Comparison of ENCODE assay signal across 1 cellular context in the genomic region with DNA sequence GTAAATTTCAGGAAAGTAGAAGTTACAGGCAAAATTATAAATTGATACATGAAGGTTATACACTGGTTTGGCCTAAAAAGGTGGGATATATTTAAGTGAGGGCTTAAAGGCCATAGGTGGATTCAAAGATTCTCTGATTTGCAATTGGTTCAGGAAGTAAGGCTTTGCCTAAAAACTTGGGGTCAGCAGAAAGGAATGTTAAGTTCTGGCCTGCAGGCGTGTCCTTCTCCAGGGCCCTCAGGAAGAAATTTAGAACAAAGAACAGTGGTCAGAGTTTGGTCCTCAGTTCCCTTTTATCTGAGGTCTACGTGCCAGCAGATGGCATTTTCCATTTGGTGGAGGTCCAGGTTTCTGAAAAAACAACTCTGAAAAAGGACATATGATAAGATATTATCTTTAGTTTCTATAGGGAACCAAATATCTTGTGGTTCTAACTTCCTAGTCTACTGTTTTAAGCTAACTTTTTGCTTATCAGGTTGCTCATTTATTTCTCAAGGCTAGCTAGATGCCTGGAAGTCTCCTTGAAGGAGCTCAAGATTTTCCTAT.
TF ChIP-seq lines count a peak whose summit lies in the region.

No MANE protein-coding gene starts in this region.

TF ChIP-seq in GM23338, 12 proteins besides CTCF, POLR2A, EP300 and RAD21 (continued from another document):
- TF ChIP-seq, protein P1, sequence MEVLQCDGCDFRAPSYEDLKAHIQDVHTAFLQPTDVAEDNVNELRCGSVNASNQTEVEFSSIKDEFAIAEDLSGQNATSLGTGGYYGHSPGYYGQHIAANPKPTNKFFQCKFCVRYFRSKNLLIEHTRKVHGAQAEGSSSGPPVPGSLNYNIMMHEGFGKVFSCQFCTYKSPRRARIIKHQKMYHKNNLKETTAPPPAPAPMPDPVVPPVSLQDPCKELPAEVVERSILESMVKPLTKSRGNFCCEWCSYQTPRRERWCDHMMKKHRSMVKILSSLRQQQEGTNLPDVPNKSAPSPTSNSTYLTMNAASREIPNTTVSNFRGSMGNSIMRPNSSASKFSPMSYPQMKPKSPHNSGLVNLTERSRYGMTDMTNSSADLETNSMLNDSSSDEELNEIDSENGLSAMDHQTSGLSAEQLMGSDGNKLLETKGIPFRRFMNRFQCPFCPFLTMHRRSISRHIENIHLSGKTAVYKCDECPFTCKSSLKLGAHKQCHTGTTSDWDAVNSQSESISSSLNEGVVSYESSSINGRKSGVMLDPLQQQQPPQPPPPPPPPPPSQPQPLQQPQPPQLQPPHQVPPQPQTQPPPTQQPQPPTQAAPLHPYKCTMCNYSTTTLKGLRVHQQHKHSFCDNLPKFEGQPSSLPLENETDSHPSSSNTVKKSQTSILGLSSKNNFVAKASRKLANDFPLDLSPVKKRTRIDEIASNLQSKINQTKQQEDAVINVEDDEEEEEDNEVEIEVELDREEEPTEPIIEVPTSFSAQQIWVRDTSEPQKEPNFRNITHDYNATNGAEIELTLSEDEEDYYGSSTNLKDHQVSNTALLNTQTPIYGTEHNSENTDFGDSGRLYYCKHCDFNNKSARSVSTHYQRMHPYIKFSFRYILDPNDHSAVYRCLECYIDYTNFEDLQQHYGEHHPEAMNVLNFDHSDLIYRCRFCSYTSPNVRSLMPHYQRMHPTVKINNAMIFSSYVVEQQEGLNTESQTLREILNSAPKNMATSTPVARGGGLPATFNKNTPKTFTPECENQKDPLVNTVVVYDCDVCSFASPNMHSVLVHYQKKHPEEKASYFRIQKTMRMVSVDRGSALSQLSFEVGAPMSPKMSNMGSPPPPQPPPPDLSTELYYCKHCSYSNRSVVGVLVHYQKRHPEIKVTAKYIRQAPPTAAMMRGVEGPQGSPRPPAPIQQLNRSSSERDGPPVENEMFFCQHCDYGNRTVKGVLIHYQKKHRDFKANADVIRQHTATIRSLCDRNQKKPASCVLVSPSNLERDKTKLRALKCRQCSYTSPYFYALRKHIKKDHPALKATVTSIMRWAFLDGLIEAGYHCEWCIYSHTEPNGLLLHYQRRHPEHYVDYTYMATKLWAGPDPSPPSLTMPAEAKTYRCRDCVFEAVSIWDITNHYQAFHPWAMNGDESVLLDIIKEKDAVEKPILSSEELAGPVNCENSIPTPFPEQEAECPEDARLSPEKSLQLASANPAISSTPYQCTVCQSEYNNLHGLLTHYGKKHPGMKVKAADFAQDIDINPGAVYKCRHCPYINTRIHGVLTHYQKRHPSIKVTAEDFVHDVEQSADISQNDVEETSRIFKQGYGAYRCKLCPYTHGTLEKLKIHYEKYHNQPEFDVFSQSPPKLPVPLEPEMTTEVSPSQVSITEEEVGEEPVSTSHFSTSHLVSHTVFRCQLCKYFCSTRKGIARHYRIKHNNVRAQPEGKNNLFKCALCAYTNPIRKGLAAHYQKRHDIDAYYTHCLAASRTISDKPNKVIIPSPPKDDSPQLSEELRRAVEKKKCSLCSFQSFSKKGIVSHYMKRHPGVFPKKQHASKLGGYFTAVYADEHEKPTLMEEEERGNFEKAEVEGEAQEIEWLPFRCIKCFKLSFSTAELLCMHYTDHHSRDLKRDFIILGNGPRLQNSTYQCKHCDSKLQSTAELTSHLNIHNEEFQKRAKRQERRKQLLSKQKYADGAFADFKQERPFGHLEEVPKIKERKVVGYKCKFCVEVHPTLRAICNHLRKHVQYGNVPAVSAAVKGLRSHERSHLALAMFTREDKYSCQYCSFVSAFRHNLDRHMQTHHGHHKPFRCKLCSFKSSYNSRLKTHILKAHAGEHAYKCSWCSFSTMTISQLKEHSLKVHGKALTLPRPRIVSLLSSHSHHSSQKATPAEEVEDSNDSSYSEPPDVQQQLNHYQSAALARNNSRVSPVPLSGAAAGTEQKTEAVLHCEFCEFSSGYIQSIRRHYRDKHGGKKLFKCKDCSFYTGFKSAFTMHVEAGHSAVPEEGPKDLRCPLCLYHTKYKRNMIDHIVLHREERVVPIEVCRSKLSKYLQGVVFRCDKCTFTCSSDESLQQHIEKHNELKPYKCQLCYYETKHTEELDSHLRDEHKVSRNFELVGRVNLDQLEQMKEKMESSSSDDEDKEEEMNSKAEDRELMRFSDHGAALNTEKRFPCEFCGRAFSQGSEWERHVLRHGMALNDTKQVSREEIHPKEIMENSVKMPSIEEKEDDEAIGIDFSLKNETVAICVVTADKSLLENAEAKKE (CRISPR knock-in tag; IDR thresholded peaks at IDR 0.05): no peak
- no peak for TF ChIP-seq POLR2AphosphoS5 (IDR thresholded peaks at IDR 0.05; ENCODE audit: low read depth)
- TF ChIP-seq JUNB (IDR thresholded peaks at IDR 0.05; ENCODE audit: unreplicated experiment): no peak
